In genomic region chr11:60905047-60905446, GRCh38 we compare ENCODE assay signal across 8 cellular contexts. TPM values are rescaled to one million over a fixed set of nuclear protein-coding genes. Genes with fewer than 3 reads are reported as not detected.
DNase-seq lines count a peak whose midpoint lies in the region; ATAC-seq and TF ChIP-seq lines count a peak whose summit lies in the region.

No MANE protein-coding gene starts in this region.

- peaks cover 47% of the 10 kb centered on the region for H3K36me3 Mint-ChIP-seq in stimulated activated memory B cell treated with anti-CD40 and anti-IgM and Interleukin-4, amounts not matched to agents 10 μg/mL and 1 μg/mL and 100 μg/mL, for 72 hours

- peaks cover 43% of the 10 kb centered on the region for H3K36me3 ChIP-seq in SK-N-MC (ENCODE audit: insufficient read depth, low read length)

- no peak for ATAC-seq in stimulated activated memory B cell treated with anti-CD40 and anti-IgM and Interleukin-4, amounts not matched to agents 10 μg/mL and 1 μg/mL and 100 μg/mL, for 72 hours
- ATAC-seq in HG02970 (IDR thresholded peaks at IDR 0.05; ENCODE audit: low FRiP score, unreplicated experiment), result no peak

- DNase-seq in NCI-H748 (lab: John Stamatoyannopoulos, UW; ENCODE audit: unreplicated experiment), result peak; percentile 36
- DNase-seq in NCI-H748 treated with DMSO at 0.1 percent for 48 hours (lab: John Stamatoyannopoulos, UW), result no peak
- no peak for DNase-seq in SK-N-MC (ENCODE audit: low read depth, low spot score)
- DNase-seq in fibroblast of the aortic adventitia (ENCODE audit: low read depth), result no peak
- DNase-seq in NCI-H2081 treated with DMSO at 0.1 percent for 48 hours (lab: John Stamatoyannopoulos, UW), result no peak
- no peak for DNase-seq in DMS53 treated with DMSO at 0.1 percent for 48 hours (lab: John Stamatoyannopoulos, UW; ENCODE audit: unreplicated experiment)

- H3K27ac ChIP-seq in SK-N-MC, result no peak overlapping the region

- peaks cover 61% of the 10 kb centered on the region for H3K4me1 Mint-ChIP-seq in stimulated activated memory B cell treated with anti-CD40 and anti-IgM and Interleukin-4, amounts not matched to agents 10 μg/mL and 1 μg/mL and 100 μg/mL, for 72 hours

- no peaks in the 10 kb centered on the region for H3K27me3 Mint-ChIP-seq in stimulated activated memory B cell treated with anti-CD40 and anti-IgM and Interleukin-4, amounts not matched to agents 10 μg/mL and 1 μg/mL and 100 μg/mL, for 72 hours

- no peaks in the 10 kb centered on the region for H3K9me3 ChIP-seq in SK-N-MC (ENCODE audit: low read depth, low read length)

- H3K4me3 Mint-ChIP-seq in stimulated activated memory B cell treated with anti-CD40 and anti-IgM and Interleukin-4, amounts not matched to agents 10 μg/mL and 1 μg/mL and 100 μg/mL, for 72 hours, result peak overlapping the region; percentile 92

- H3K9ac ChIP-seq in SK-N-MC (ENCODE audit: insufficient read length), result peak overlapping the region; percentile 99

- H3K27ac Mint-ChIP-seq in stimulated activated memory B cell treated with anti-CD40 and anti-IgM and Interleukin-4, amounts not matched to agents 10 μg/mL and 1 μg/mL and 100 μg/mL, for 72 hours, result peak overlapping the region; percentile 95

- H3K4me3 ChIP-seq in SK-N-MC (peak overlapping the region; percentile 92), fibroblast of the aortic adventitia (ENCODE audit: low read depth, low read length) (peak overlapping the region; percentile 95)

- TF ChIP-seq CTCF in fibroblast of the aortic adventitia (IDR thresholded peaks at IDR 0.05; ENCODE audit: insufficient read depth, low read length), result no peak

- H3K9me3 Mint-ChIP-seq in stimulated activated memory B cell treated with anti-CD40 and anti-IgM and Interleukin-4, amounts not matched to agents 10 μg/mL and 1 μg/mL and 100 μg/mL, for 72 hours, result peaks cover 11% of the 10 kb centered on the region

RNA-seq across cellular contexts. Expression of gene PRPF19, which starts 1.3 kb away (rescaled TPM):
- total RNA-seq in fibroblast of the aortic adventitia (ENCODE audit: low replicate concordance), result 19.5 and 53.1 TPM in 2 replicates

RNA-seq across cellular contexts. Expression of gene TMEM109, which starts 8.9 kb away (rescaled TPM):
- total RNA-seq in fibroblast of the aortic adventitia (ENCODE audit: low replicate concordance), result 29.3 and 44.1 TPM in 2 replicates

RNA-seq across cellular contexts. Expression of gene TMEM132A, which starts 19.2 kb away (rescaled TPM):
- total RNA-seq in fibroblast of the aortic adventitia (ENCODE audit: low replicate concordance), result 3.7 and 17.9 TPM in 2 replicates

RNA-seq across cellular contexts. Expression of gene ZP1, which starts 37.7 kb away (rescaled TPM):
- not detected in 2 replicates for total RNA-seq in fibroblast of the aortic adventitia (ENCODE audit: low replicate concordance)

RNA-seq across cellular contexts. Expression of gene SLC15A3, which starts 46.9 kb away (rescaled TPM):
- total RNA-seq in fibroblast of the aortic adventitia (ENCODE audit: low replicate concordance), result 6.8 and 18.2 TPM in 2 replicates
